ENCODE assay signal across 1 cellular context in the genomic region with DNA sequence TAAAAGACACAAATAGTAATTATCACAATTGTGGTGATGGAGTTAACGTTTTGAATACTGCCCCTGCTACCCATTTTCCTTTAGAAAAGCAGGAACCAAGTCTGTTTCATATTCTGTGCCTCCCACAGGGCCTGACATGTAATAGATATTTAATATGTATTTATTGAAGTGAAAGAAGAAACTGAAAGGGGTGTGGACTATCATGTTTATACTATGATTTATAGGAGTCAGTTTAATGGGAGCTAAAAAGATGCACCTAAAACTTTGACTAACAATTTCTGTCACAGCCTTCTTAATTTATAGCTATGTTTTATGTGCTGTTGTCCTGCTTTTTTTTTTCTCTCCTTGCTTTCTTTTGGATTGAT.
TF ChIP-seq lines count a peak whose summit lies in the region.

No MANE protein-coding gene starts in this region.

TF ChIP-seq in K562, 482 proteins besides CTCF, POLR2A, EP300 and RAD21 (continued from another document):
- TF ChIP-seq, protein P1, sequence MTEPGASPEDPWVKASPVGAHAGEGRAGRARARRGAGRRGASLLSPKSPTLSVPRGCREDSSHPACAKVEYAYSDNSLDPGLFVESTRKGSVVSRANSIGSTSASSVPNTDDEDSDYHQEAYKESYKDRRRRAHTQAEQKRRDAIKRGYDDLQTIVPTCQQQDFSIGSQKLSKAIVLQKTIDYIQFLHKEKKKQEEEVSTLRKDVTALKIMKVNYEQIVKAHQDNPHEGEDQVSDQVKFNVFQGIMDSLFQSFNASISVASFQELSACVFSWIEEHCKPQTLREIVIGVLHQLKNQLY (CRISPR knock-in tag; conservative IDR thresholded peaks at IDR 0.05), result no peak
- TF ChIP-seq NELFE (IDR thresholded peaks at IDR 0.05; ENCODE audit: insufficient read depth, insufficient read length), result no peak
